ENCODE assay signal across 1 cellular context in genomic region chr1:77888071-77888428, GRCh38.
TF ChIP-seq lines count a peak whose summit lies in the region.

No MANE protein-coding gene starts in this region.

TF ChIP-seq in A549, 52 proteins besides CTCF, POLR2A, EP300 and RAD21 (continued from another document):
- TF ChIP-seq PBX3 (IDR thresholded peaks at IDR 0.05) (no peak), CHD2 (IDR thresholded peaks at IDR 0.05; ENCODE audit: low read length, partially characterized antibody) (no peak), FOXS1 (CRISPR knock-in tag; IDR thresholded peaks at IDR 0.05) (no peak), RARB (CRISPR knock-in tag; IDR thresholded peaks at IDR 0.05) (no peak), RNF2 (IDR thresholded peaks at IDR 0.05; ENCODE audit: borderline replicate concordance, low read depth) (no peak)
TF ChIP-seq in A549: peak in this region for 0.
